In genomic region chr1:41122851-41123518, GRCh38 we compare ENCODE assay signal across 8 cellular contexts.
DNase-seq lines count a peak whose midpoint lies in the region; ATAC-seq and TF ChIP-seq lines count a peak whose summit lies in the region.

No MANE protein-coding gene starts in this region.

- TF ChIP-seq RAD21 in neural cell (conservative IDR thresholded peaks at IDR 0.05): peak; percentile 24

- H3K27me3 ChIP-seq in H7 (ENCODE audit: control insufficient read depth, insufficient read depth, low read length): no peaks in the 10 kb centered on the region
- H3K27me3 ChIP-seq in PC-9 (ENCODE audit: insufficient read depth, low read depth): no peaks in the 10 kb centered on the region
- H3K27me3 ChIP-seq in dorsolateral prefrontal cortex: no peaks in the 10 kb centered on the region
- H3K27me3 ChIP-seq in neural cell (ENCODE audit: insufficient read depth, low read depth, low read length): no peaks in the 10 kb centered on the region

- H3K4me3 ChIP-seq in H7 (ENCODE audit: insufficient read depth, low read depth, low read length) (no peak overlapping the region), PC-9 (no peak overlapping the region), dorsolateral prefrontal cortex (no peak overlapping the region), neural cell (ENCODE audit: low read length) (no peak overlapping the region)

- no peak overlapping the region for H2AFZ ChIP-seq in PC-9
- H2AFZ ChIP-seq in neural cell (ENCODE audit: low read depth, low read length): no peak overlapping the region

- intact Hi-C loops in CD14-positive monocyte (cut with micrococcal nuclease) (no loop called here), PC-9 (cut with micrococcal nuclease; ENCODE audit: unreplicated experiment) (loop anchor here (5.0 kb wide), 2 partner anchors 86 to 276 kb away; no protein-coding TSS in a partner anchor), dorsolateral prefrontal cortex (cut with DNase I) (no loop called here)
- intact Hi-C loops in activated T-helper 1 cell treated with anti-CD3 and anti-CD28 coated beads, Interleukin-12 subunit alpha, Interleukin-12 subunit beta, Interleukin-2, Interleukin-4 antibody, amounts not matched to agents 30 ng/mL and 10 ng/mL and 1 ng/mL, durations not matched to agents 14 hours and 24 hours and 36 hours (cut with micrococcal nuclease): no loop called here

- POLR2A ChIA-PET in PC-9 (lab: Charles Lee; ENCODE audit: unreplicated experiment): interaction anchor here (0.6 kb wide), 2 partner anchors 83 to 1885 kb away, joined by 4 to 5 read pairs; no protein-coding TSS in a partner anchor

- H3K36me3 Mint-ChIP-seq in CD14-positive monocyte: peaks cover 8 to 11% of the 10 kb centered on the region in 2 donors
- no peaks in the 10 kb centered on the region for H3K36me3 Mint-ChIP-seq in activated T-helper 1 cell treated with anti-CD3 and anti-CD28 coated beads, Interleukin-12 subunit alpha, Interleukin-12 subunit beta, Interleukin-2, Interleukin-4 antibody, amounts not matched to agents 30 ng/mL and 10 ng/mL and 1 ng/mL, durations not matched to agents 14 hours and 24 hours and 36 hours (ENCODE audit: low read depth)

- peak; percentile 46 for TF ChIP-seq CTCF in CD14-positive monocyte (IDR thresholded peaks at IDR 0.05)
- peak; percentile 73 for TF ChIP-seq CTCF in PC-9 (conservative IDR thresholded peaks at IDR 0.05)
- peak in 38 of 56 donors; percentile 9 to 48 (median 30) for TF ChIP-seq CTCF in dorsolateral prefrontal cortex (IDR thresholded peaks at IDR 0.05 in 54 of 56, conservative IDR thresholded peaks at IDR 0.05 in 2 of 56; ENCODE audit: low read depth in 1 of 56, partially characterized antibody in 56 of 56)
- peak; percentile 69 for TF ChIP-seq CTCF in neural cell (IDR thresholded peaks at IDR 0.05; ENCODE audit: poor library complexity, severe bottlenecking)

- H3K27me3 Mint-ChIP-seq in CD14-positive monocyte (ENCODE audit: low read depth in 3 of 3): peaks cover 0 to 1% (median 0%) of the 10 kb centered on the region in 3 donors
- H3K27me3 Mint-ChIP-seq in activated T-helper 1 cell treated with anti-CD3 and anti-CD28 coated beads, Interleukin-12 subunit alpha, Interleukin-12 subunit beta, Interleukin-2, Interleukin-4 antibody, amounts not matched to agents 30 ng/mL and 10 ng/mL and 1 ng/mL, durations not matched to agents 14 hours and 24 hours and 36 hours (ENCODE audit: insufficient read depth): no peaks in the 10 kb centered on the region

- peaks cover 3% of the 10 kb centered on the region; the same call in 1 of the 2 replicates for H3F3A ChIP-seq in PC-9 (ENCODE audit: insufficient read depth, low read depth)
- H3F3A ChIP-seq in neural cell (ENCODE audit: insufficient read depth, low read length, poor library complexity, severe bottlenecking): no peaks in the 10 kb centered on the region

- H3K4me1 Mint-ChIP-seq in CD14-positive monocyte: peaks cover 6% of the 10 kb centered on the region
- H3K4me1 Mint-ChIP-seq in activated T-helper 1 cell treated with anti-CD3 and anti-CD28 coated beads, Interleukin-12 subunit alpha, Interleukin-12 subunit beta, Interleukin-2, Interleukin-4 antibody, amounts not matched to agents 30 ng/mL and 10 ng/mL and 1 ng/mL, durations not matched to agents 14 hours and 24 hours and 36 hours (ENCODE audit: low read depth): no peaks in the 10 kb centered on the region

- no peaks in the 10 kb centered on the region for H4K20me1 ChIP-seq in PC-9 (ENCODE audit: insufficient read depth)
- no peaks in the 10 kb centered on the region for H4K20me1 ChIP-seq in neural cell (ENCODE audit: insufficient read depth)

- H3K4me1 ChIP-seq in PC-9 (replicated peaks; ENCODE audit: insufficient read depth): peaks cover 6% of the 10 kb centered on the region; the same call in 1 of the 2 replicates

- TF ChIP-seq EP300 in neural cell (conservative IDR thresholded peaks at IDR 0.05; ENCODE audit: poor library complexity, severe bottlenecking): no peak

- BruUV-seq in PC-9 (replicated peaks; lab: Mats Ljungman, UMichigan): no TSS peak

- H3K27ac Mint-ChIP-seq in CD14-positive monocyte: peak overlapping the region in 3 of 7 donors; percentile 12 to 78 (median 30)
- no peak overlapping the region for H3K27ac Mint-ChIP-seq in activated T-helper 1 cell treated with anti-CD3 and anti-CD28 coated beads, Interleukin-12 subunit alpha, Interleukin-12 subunit beta, Interleukin-2, Interleukin-4 antibody, amounts not matched to agents 30 ng/mL and 10 ng/mL and 1 ng/mL, durations not matched to agents 14 hours and 24 hours and 36 hours

- no peak overlapping the region for H3K4me3 Mint-ChIP-seq in CD14-positive monocyte
- no peak overlapping the region for H3K4me3 Mint-ChIP-seq in activated T-helper 1 cell treated with anti-CD3 and anti-CD28 coated beads, Interleukin-12 subunit alpha, Interleukin-12 subunit beta, Interleukin-2, Interleukin-4 antibody, amounts not matched to agents 30 ng/mL and 10 ng/mL and 1 ng/mL, durations not matched to agents 14 hours and 24 hours and 36 hours

- no peak for ATAC-seq in GM21528 (IDR thresholded peaks at IDR 0.05; ENCODE audit: low FRiP score, unreplicated experiment)
- ATAC-seq in GM18519 (IDR thresholded peaks at IDR 0.05; ENCODE audit: low FRiP score, unreplicated experiment): no peak

- H3K9me2 ChIP-seq in PC-9 (ENCODE audit: insufficient read depth) (no peaks in the 10 kb centered on the region), neural cell (ENCODE audit: insufficient read depth, low read length) (no peaks in the 10 kb centered on the region)

- H3K79me2 ChIP-seq in PC-9 (ENCODE audit: low read depth) (no peaks in the 10 kb centered on the region), neural cell (replicated peaks; ENCODE audit: insufficient read depth, low read length) (no peaks in the 10 kb centered on the region)

- H3K36me3 ChIP-seq in H7 (replicated peaks; ENCODE audit: control insufficient read depth, insufficient read depth, low read length) (no peaks in the 10 kb centered on the region), PC-9 (ENCODE audit: low read depth) (no peaks in the 10 kb centered on the region), neural cell (ENCODE audit: insufficient read depth, low read length) (no peaks in the 10 kb centered on the region)

- H3K9me3 ChIP-seq in PC-9 (ENCODE audit: insufficient read depth, low read depth) (no peaks in the 10 kb centered on the region), neural cell (ENCODE audit: low read length) (no peaks in the 10 kb centered on the region)

- H3K4me2 ChIP-seq in PC-9 (no peak overlapping the region), neural cell (ENCODE audit: low read length) (no peak overlapping the region)

- H3K9me3 Mint-ChIP-seq in CD14-positive monocyte: no peaks in the 10 kb centered on the region
- no peaks in the 10 kb centered on the region for H3K9me3 Mint-ChIP-seq in activated T-helper 1 cell treated with anti-CD3 and anti-CD28 coated beads, Interleukin-12 subunit alpha, Interleukin-12 subunit beta, Interleukin-2, Interleukin-4 antibody, amounts not matched to agents 30 ng/mL and 10 ng/mL and 1 ng/mL, durations not matched to agents 14 hours and 24 hours and 36 hours

- H3K9ac ChIP-seq in neural cell (ENCODE audit: low read length): no peak overlapping the region

- CTCF ChIA-PET in PC-9 (lab: Charles Lee): no interaction called here

- DNase-seq in CD14-positive monocyte (ENCODE audit: low spot score): no peak
- peak; percentile 3 for DNase-seq in H7
- DNase-seq in PC-9: peak in 1 of 2 experiments; percentile 76
- no peak for DNase-seq in dorsolateral prefrontal cortex
- no peak for DNase-seq in activated T-helper 1 cell treated with anti-CD3 and anti-CD28 coated beads, Interleukin-12 subunit alpha, Interleukin-12 subunit beta, Interleukin-2, Interleukin-4 antibody, amounts not matched to agents 30 ng/mL and 10 ng/mL and 1 ng/mL, durations not matched to agents 14 hours and 24 hours and 36 hours (ENCODE audit: low spot score)

- no peak overlapping the region for H3K27ac ChIP-seq in PC-9
- H3K27ac ChIP-seq in dorsolateral prefrontal cortex: no peak overlapping the region
- no peak overlapping the region for H3K27ac ChIP-seq in neural cell (ENCODE audit: low read length)

TF ChIP-seq in neural cell, 6 proteins besides CTCF, POLR2A, EP300 and RAD21:
- no peak for TF ChIP-seq EZH2 (IDR thresholded peaks at IDR 0.05; ENCODE audit: borderline replicate concordance, insufficient read depth, low read length, poor library complexity, severe bottlenecking)
- no peak for TF ChIP-seq MXI1 (conservative IDR thresholded peaks at IDR 0.05; ENCODE audit: poor library complexity, severe bottlenecking)
- no peak for TF ChIP-seq REST (IDR thresholded peaks at IDR 0.05; ENCODE audit: borderline replicate concordance)
- no peak for TF ChIP-seq POLR2AphosphoS5 (IDR thresholded peaks at IDR 0.05)
- no peak for TF ChIP-seq TAF1 (IDR thresholded peaks at IDR 0.05; ENCODE audit: low read depth)
- TF ChIP-seq SMC3 (conservative IDR thresholded peaks at IDR 0.05; ENCODE audit: poor library complexity): peak; percentile 54
